17 cellular contexts compared by ENCODE assay signal in genomic region chr4:142348489-142349076, GRCh38.
DNase-seq lines count a peak whose midpoint lies in the region; ATAC-seq, FAIRE-seq and TF ChIP-seq lines count a peak whose summit lies in the region.
"Had no signal": no experiment of that assay in that cellular context is flagged by ENCODE, and none has a peak within 500 bp of the region (broad histone marks: within the 10 kb centered on the region; RNA-seq: fewer than 3 reads in every experiment).

No MANE protein-coding gene starts in this region.

- no peaks in the 10 kb centered on the region for H3K36me3 Mint-ChIP-seq in activated CD4-positive, alpha-beta memory T cell treated with anti-CD3 and anti-CD28 coated beads for 36 hours
- H3K36me3 Mint-ChIP-seq in activated CD4-positive, alpha-beta memory T cell treated with anti-CD3 and anti-CD28 coated beads, Interleukin-2, amount 10 ng/mL, durations not matched to agents 7 days and 5 days (ENCODE audit: low read depth) = peaks cover 22% of the 10 kb centered on the region
- H3K36me3 Mint-ChIP-seq in T-cell = peaks cover 8% of the 10 kb centered on the region

- intact Hi-C loops in activated CD4-positive, alpha-beta memory T cell treated with anti-CD3 and anti-CD28 coated beads for 36 hours (cut with micrococcal nuclease) = no loop called here
- intact Hi-C loops in heart right ventricle (cut with DNase I) = loop anchor here in 2 of 10 donors (2.0 to 10.0 kb wide), 2 partner anchors 56 to 496 kb away; partner anchors contain the start of gene INPP4B (in 1 of the 2)

- no peaks in the 10 kb centered on the region for H3K36me3 ChIP-seq in heart right ventricle
- no peaks in the 10 kb centered on the region for H3K36me3 ChIP-seq in small intestine (ENCODE audit: control insufficient read depth in 2 of 2, insufficient read depth in 2 of 2, low read length in 2 of 2)
- H3K36me3 ChIP-seq: breast epithelium, gastroesophageal sphincter had no signal

- DNase-seq in activated CD4-positive, alpha-beta memory T cell treated with anti-CD3 and anti-CD28 coated beads for 36 hours = no peak
- DNase-seq in activated CD4-positive, alpha-beta memory T cell treated with anti-CD3 and anti-CD28 coated beads, Interleukin-2, amount 10 ng/mL, durations not matched to agents 7 days and 5 days = no peak
- DNase-seq in T-cell (no peak), heart right ventricle (no peak), small intestine (peak; percentile 24), DMS 273 treated with DMSO at 0.1 percent for 48 hours (lab: John Stamatoyannopoulos, UW) (no peak), AML-193 (lab: John Stamatoyannopoulos, UW) (no peak)
- DNase-seq in stimulated activated CD4-positive, alpha-beta T cell treated with anti-CD3 and anti-CD28 coated beads, Interleukin-12 subunit alpha, Interleukin-12 subunit beta, amount 100 ng/mL, for 4 hours = no peak
- DNase-seq: activated naive CD4-positive, alpha-beta T cell; COR-L47; Kasumi-1; NCI-H1417 had no signal

- H3K9me3 Mint-ChIP-seq in activated CD4-positive, alpha-beta memory T cell treated with anti-CD3 and anti-CD28 coated beads for 36 hours = no peaks in the 10 kb centered on the region
- H3K9me3 Mint-ChIP-seq in activated CD4-positive, alpha-beta memory T cell treated with anti-CD3 and anti-CD28 coated beads, Interleukin-2, amount 10 ng/mL, durations not matched to agents 7 days and 5 days = no peaks in the 10 kb centered on the region
- no peaks in the 10 kb centered on the region for H3K9me3 Mint-ChIP-seq in T-cell

- H3K27ac ChIP-seq in heart right ventricle (peak overlapping the region in 5 of 10 donors; percentile 21 to 68 (median 53)), small intestine (ENCODE audit: low read depth in 1 of 2, low read length in 1 of 2) (no peak overlapping the region)
- H3K27ac ChIP-seq: breast epithelium, gastroesophageal sphincter, parathyroid adenoma, SK-N-MC had no signal

- POLR2A ChIA-PET in activated CD4-positive, alpha-beta memory T cell treated with anti-CD3 and anti-CD28 coated beads for 36 hours (lab: Charles Lee) = interaction anchor here (1.4 kb wide), 2 partner anchors 18 to 218 kb away, joined by 3 to 4 read pairs; no protein-coding TSS in a partner anchor
- POLR2A ChIA-PET in activated CD4-positive, alpha-beta memory T cell treated with anti-CD3 and anti-CD28 coated beads, Interleukin-2, amount 10 ng/mL, durations not matched to agents 7 days and 5 days (lab: Charles Lee) = interaction anchor here (0.9 to 2.7 kb wide), 8 partner anchors 26 to 218 kb away, joined by 3 to 14 read pairs (median 4); no protein-coding TSS in a partner anchor
- POLR2A ChIA-PET in T-cell (lab: Charles Lee) = interaction anchor here in 1 of 2 donors (0.6 kb wide), 1 partner anchor 461 kb away, joined by 4 read pairs; no protein-coding TSS in a partner anchor

- peaks cover 2 to 77% (median 56%) of the 10 kb centered on the region in 9 donors for H3K4me1 ChIP-seq in heart right ventricle
- peaks cover 0 to 3% of the 10 kb centered on the region in 2 donors for H3K4me1 ChIP-seq in small intestine (ENCODE audit: control insufficient read depth in 2 of 2, insufficient read depth in 1 of 2, low read depth in 1 of 2, low read length in 1 of 2)
- H3K4me1 ChIP-seq: breast epithelium, parathyroid adenoma had no signal

- FAIRE-seq in small intestine (lab: Jason Lieb, UNC) = no peak
- FAIRE-seq: TTC549 had no signal

- H3K27me3 Mint-ChIP-seq in activated CD4-positive, alpha-beta memory T cell treated with anti-CD3 and anti-CD28 coated beads for 36 hours = no peaks in the 10 kb centered on the region
- H3K27me3 Mint-ChIP-seq in activated CD4-positive, alpha-beta memory T cell treated with anti-CD3 and anti-CD28 coated beads, Interleukin-2, amount 10 ng/mL, durations not matched to agents 7 days and 5 days = no peaks in the 10 kb centered on the region
- H3K27me3 Mint-ChIP-seq in T-cell = no peaks in the 10 kb centered on the region

- H3K27me3 ChIP-seq in heart right ventricle (no peaks in the 10 kb centered on the region), small intestine (ENCODE audit: control insufficient read depth in 2 of 2, insufficient read depth in 2 of 2, low read length in 2 of 2) (no peaks in the 10 kb centered on the region)
- H3K27me3 ChIP-seq: breast epithelium, gastroesophageal sphincter had no signal

- no peak for TF ChIP-seq CTCF in heart right ventricle (IDR thresholded peaks at IDR 0.05)

- H3K9me3 ChIP-seq in heart right ventricle = no peaks in the 10 kb centered on the region
- no peaks in the 10 kb centered on the region for H3K9me3 ChIP-seq in small intestine (ENCODE audit: control insufficient read depth, low read depth)
- H3K9me3 ChIP-seq: breast epithelium, gastroesophageal sphincter had no signal

- H3K4me3 ChIP-seq in heart right ventricle (no peak overlapping the region), small intestine (ENCODE audit: low read depth in 1 of 2, low read length in 2 of 2) (no peak overlapping the region)
- H3K4me3 ChIP-seq: breast epithelium, gastroesophageal sphincter, SK-N-MC had no signal

- CTCF ChIA-PET in activated CD4-positive, alpha-beta memory T cell treated with anti-CD3 and anti-CD28 coated beads for 36 hours (lab: Charles Lee) = interaction anchor here (0.7 to 1.6 kb wide), 3 partner anchors 8 to 219 kb away, joined by 3 to 5 read pairs (median 4); no protein-coding TSS in a partner anchor
- CTCF ChIA-PET in activated CD4-positive, alpha-beta memory T cell treated with anti-CD3 and anti-CD28 coated beads, Interleukin-2, amount 10 ng/mL, durations not matched to agents 7 days and 5 days (lab: Charles Lee) = interaction anchor here (1.0 kb wide), 1 partner anchor 281 kb away, joined by 4 read pairs; no protein-coding TSS in a partner anchor
- CTCF ChIA-PET in T-cell (lab: Charles Lee) = interaction anchor here (0.5 to 1.2 kb wide), 5 partner anchors 8 to 132 kb away, joined by 3 to 5 read pairs (median 3); no protein-coding TSS in a partner anchor

- H3K4me1 Mint-ChIP-seq in activated CD4-positive, alpha-beta memory T cell treated with anti-CD3 and anti-CD28 coated beads for 36 hours (ENCODE audit: low read depth) = peaks cover 87% of the 10 kb centered on the region
- peaks cover 72% of the 10 kb centered on the region for H3K4me1 Mint-ChIP-seq in activated CD4-positive, alpha-beta memory T cell treated with anti-CD3 and anti-CD28 coated beads, Interleukin-2, amount 10 ng/mL, durations not matched to agents 7 days and 5 days
- H3K4me1 Mint-ChIP-seq in T-cell = peaks cover 89 to 98% (median 94%) of the 10 kb centered on the region in 3 donors

- peak overlapping the region; percentile 68 for H3K27ac Mint-ChIP-seq in activated CD4-positive, alpha-beta memory T cell treated with anti-CD3 and anti-CD28 coated beads for 36 hours
- H3K27ac Mint-ChIP-seq in activated CD4-positive, alpha-beta memory T cell treated with anti-CD3 and anti-CD28 coated beads, Interleukin-2, amount 10 ng/mL, durations not matched to agents 7 days and 5 days = no peak overlapping the region
- peak overlapping the region; percentile 70 to 83 for H3K27ac Mint-ChIP-seq in T-cell

- no peak for ATAC-seq in T-cell (replicated peaks in 1 of 4)
- ATAC-seq in heart right ventricle = peak; percentile 21 to 59 (median 42)
- ATAC-seq: gastroesophageal sphincter had no signal

- WGBS in heart right ventricle, 2 donors = 21 to 34% methylated on average over 1 of the region's 1 CpG
- 25 to 52% (median 38%) methylated on average over 1 of the region's 1 CpG for WGBS in small intestine, 3 donors

- H3K4me3 Mint-ChIP-seq in activated CD4-positive, alpha-beta memory T cell treated with anti-CD3 and anti-CD28 coated beads for 36 hours = no peak overlapping the region
- no peak overlapping the region for H3K4me3 Mint-ChIP-seq in activated CD4-positive, alpha-beta memory T cell treated with anti-CD3 and anti-CD28 coated beads, Interleukin-2, amount 10 ng/mL, durations not matched to agents 7 days and 5 days
- peak overlapping the region in 2 of 3 donors; percentile 13 to 44 for H3K4me3 Mint-ChIP-seq in T-cell

Comparison
In these comparisons a context has a peak if more than half of its experiments do, and no peak if none do; other contexts are left out.
1. H3K4me3 Mint-ChIP-seq: peak in T-cell (2 of 3); none in activated CD4-positive, alpha-beta memory T cell treated with anti-CD3 and anti-CD28 coated beads for 36 hours (single experiment) and activated CD4-positive, alpha-beta memory T cell treated with anti-CD3 and anti-CD28 coated beads, Interleukin-2, amount 10 ng/mL, durations not matched to agents 7 days and 5 days (single experiment).
2. ATAC-seq: peak in heart right ventricle (8 of 8); none in T-cell (0 of 4).